ENCODE assay signal across 1 cellular context in the genomic region with DNA sequence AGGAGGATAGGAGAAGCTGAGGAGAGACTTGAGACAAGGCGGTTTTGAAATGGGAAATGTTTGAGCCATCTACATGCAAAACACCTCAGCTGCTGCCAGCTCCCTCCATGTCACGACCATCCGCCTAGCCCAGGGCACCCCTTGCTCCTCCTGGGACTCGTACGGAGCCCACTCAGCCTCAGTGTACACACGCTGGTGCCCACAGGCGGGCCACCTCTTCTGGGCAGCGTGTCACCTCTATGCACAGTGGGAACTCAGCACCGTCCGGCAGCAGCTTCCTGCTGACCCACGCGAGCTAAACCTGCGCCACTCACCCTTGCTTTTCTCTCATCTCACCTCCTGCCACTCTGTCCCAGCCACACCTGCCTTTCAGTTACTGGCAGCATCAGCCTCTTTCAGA.
TF ChIP-seq lines count a peak whose summit lies in the region.

No MANE protein-coding gene starts in this region.

TF ChIP-seq in K562, 482 proteins besides CTCF, POLR2A, EP300 and RAD21 (continued from another document):
- TF ChIP-seq, protein P1, sequence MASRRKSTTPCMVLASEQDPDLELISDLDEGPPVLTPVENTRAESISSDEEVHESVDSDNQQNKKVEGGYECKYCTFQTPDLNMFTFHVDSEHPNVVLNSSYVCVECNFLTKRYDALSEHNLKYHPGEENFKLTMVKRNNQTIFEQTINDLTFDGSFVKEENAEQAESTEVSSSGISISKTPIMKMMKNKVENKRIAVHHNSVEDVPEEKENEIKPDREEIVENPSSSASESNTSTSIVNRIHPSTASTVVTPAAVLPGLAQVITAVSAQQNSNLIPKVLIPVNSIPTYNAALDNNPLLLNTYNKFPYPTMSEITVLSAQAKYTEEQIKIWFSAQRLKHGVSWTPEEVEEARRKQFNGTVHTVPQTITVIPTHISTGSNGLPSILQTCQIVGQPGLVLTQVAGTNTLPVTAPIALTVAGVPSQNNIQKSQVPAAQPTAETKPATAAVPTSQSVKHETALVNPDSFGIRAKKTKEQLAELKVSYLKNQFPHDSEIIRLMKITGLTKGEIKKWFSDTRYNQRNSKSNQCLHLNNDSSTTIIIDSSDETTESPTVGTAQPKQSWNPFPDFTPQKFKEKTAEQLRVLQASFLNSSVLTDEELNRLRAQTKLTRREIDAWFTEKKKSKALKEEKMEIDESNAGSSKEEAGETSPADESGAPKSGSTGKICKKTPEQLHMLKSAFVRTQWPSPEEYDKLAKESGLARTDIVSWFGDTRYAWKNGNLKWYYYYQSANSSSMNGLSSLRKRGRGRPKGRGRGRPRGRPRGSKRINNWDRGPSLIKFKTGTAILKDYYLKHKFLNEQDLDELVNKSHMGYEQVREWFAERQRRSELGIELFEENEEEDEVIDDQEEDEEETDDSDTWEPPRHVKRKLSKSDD (conservative IDR thresholded peaks at IDR 0.05; ENCODE audit: low read length), result no peak
- TF ChIP-seq HSF4 (CRISPR knock-in tag; IDR thresholded peaks at IDR 0.05; ENCODE audit: borderline replicate concordance) (no peak), POLR2B (IDR thresholded peaks at IDR 0.05; ENCODE audit: low read depth, partially characterized antibody) (peak; percentile 33), KDM2B (CRISPR knock-in tag; IDR thresholded peaks at IDR 0.05) (no peak), POLR2G (IDR thresholded peaks at IDR 0.05; ENCODE audit: low read depth, low read length) (peak; percentile 65), MYNN (IDR thresholded peaks at IDR 0.05) (0 out of 2 replicates have a peak, but pooled peaks have one; percentile 22), MYNN (CRISPR knock-in tag; IDR thresholded peaks at IDR 0.05) (no peak), HDAC1 (IDR thresholded peaks at IDR 0.05) (no peak), CBX8 (IDR thresholded peaks at IDR 0.05; ENCODE audit: borderline replicate concordance, extremely low read depth, low read depth, low read length, poor library complexity, severe bottlenecking) (no peak)
- TF ChIP-seq, protein P2, sequence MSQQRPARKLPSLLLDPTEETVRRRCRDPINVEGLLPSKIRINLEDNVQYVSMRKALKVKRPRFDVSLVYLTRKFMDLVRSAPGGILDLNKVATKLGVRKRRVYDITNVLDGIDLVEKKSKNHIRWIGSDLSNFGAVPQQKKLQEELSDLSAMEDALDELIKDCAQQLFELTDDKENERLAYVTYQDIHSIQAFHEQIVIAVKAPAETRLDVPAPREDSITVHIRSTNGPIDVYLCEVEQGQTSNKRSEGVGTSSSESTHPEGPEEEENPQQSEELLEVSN (IDR thresholded peaks at IDR 0.05; ENCODE audit: borderline replicate concordance in 1 of 2, extremely low read depth in 1 of 2, insufficient read depth in 1 of 2, insufficient read length in 1 of 2, low read depth in 1 of 2, low read length in 1 of 2, poor library complexity in 1 of 2, severe bottlenecking in 1 of 2), result no peak
- TF ChIP-seq, protein P3, sequence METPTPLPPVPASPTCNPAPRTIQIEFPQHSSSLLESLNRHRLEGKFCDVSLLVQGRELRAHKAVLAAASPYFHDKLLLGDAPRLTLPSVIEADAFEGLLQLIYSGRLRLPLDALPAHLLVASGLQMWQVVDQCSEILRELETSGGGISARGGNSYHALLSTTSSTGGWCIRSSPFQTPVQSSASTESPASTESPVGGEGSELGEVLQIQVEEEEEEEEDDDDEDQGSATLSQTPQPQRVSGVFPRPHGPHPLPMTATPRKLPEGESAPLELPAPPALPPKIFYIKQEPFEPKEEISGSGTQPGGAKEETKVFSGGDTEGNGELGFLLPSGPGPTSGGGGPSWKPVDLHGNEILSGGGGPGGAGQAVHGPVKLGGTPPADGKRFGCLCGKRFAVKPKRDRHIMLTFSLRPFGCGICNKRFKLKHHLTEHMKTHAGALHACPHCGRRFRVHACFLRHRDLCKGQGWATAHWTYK (CRISPR knock-in tag; IDR thresholded peaks at IDR 0.05), result no peak
- TF ChIP-seq, protein P4, sequence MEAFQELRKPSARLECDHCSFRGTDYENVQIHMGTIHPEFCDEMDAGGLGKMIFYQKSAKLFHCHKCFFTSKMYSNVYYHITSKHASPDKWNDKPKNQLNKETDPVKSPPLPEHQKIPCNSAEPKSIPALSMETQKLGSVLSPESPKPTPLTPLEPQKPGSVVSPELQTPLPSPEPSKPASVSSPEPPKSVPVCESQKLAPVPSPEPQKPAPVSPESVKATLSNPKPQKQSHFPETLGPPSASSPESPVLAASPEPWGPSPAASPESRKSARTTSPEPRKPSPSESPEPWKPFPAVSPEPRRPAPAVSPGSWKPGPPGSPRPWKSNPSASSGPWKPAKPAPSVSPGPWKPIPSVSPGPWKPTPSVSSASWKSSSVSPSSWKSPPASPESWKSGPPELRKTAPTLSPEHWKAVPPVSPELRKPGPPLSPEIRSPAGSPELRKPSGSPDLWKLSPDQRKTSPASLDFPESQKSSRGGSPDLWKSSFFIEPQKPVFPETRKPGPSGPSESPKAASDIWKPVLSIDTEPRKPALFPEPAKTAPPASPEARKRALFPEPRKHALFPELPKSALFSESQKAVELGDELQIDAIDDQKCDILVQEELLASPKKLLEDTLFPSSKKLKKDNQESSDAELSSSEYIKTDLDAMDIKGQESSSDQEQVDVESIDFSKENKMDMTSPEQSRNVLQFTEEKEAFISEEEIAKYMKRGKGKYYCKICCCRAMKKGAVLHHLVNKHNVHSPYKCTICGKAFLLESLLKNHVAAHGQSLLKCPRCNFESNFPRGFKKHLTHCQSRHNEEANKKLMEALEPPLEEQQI (IDR thresholded peaks at IDR 0.05), result no peak
- TF ChIP-seq, protein P5, sequence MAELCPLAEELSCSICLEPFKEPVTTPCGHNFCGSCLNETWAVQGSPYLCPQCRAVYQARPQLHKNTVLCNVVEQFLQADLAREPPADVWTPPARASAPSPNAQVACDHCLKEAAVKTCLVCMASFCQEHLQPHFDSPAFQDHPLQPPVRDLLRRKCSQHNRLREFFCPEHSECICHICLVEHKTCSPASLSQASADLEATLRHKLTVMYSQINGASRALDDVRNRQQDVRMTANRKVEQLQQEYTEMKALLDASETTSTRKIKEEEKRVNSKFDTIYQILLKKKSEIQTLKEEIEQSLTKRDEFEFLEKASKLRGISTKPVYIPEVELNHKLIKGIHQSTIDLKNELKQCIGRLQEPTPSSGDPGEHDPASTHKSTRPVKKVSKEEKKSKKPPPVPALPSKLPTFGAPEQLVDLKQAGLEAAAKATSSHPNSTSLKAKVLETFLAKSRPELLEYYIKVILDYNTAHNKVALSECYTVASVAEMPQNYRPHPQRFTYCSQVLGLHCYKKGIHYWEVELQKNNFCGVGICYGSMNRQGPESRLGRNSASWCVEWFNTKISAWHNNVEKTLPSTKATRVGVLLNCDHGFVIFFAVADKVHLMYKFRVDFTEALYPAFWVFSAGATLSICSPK (IDR thresholded peaks at IDR 0.05; ENCODE audit: borderline replicate concordance), result no peak
